1 cellular context compared by ENCODE assay signal in the genomic region with DNA sequence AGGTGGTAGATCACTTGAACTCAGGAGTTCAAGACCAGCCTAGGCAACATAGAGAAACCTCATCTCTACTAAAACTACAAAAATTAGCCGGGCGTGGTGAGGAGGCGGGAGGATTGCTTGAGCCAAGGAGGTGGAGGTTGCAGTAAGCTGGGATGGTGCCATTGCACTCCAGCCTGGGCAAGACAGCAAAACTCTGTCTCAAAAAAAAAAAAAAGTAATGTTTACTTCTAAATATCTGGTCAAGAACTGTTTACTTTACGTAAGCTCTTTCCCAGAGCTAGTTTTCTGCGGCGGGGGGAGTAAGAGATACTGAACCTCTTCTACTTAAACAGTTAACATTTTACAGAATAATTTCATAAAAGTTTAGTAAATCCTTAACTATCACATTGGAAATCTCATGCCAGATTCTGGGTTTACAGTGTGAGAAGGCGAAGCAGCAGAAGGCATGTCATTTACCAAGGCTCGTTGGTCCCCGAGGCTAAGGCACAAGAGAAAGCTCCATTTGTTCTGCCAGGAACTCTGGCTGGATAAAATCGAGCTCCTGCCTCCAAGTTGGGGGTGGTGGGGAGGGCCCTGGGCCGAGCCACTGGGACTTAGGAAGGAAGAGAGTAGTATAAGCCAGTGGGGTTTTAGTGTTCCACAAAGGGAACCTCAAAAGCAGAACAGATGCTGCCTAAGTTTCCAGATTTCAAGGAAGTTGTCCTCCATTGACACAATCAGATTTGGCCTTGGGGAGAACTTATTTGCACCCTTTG.
TF ChIP-seq lines count a peak whose summit lies in the region.

No MANE protein-coding gene starts in this region.

TF ChIP-seq in HepG2, 621 proteins besides CTCF, POLR2A, EP300 and RAD21:
- TF ChIP-seq SPEN (CRISPR knock-in tag; IDR thresholded peaks at IDR 0.05; ENCODE audit: low read depth) (no peak), RBM22 (optimal IDR thresholded peaks at IDR 0.05; ENCODE audit: low read length) (peak; percentile 77)
